27 cellular contexts compared by ENCODE assay signal in genomic region chr2:37532503-37532902, GRCh38.
"Had no signal": no experiment of that assay in that cellular context is flagged by ENCODE, and none has a peak within 500 bp of the region (broad histone marks: within the 10 kb centered on the region; RNA-seq: fewer than 3 reads in every experiment).

No MANE protein-coding gene starts in this region.

- FAIRE-seq: astrocyte, bronchial epithelial cell had no signal

- H3K27ac ChIP-seq: adrenal gland, body of pancreas, SJCRH30, SK-N-MC had no signal

- H3K27me3 ChIP-seq: adrenal gland, body of pancreas, MG63, SJCRH30 had no signal

- H3K9me3 ChIP-seq: adrenal gland, body of pancreas, MG63, SJCRH30 had no signal

- H3K4me1 ChIP-seq: adrenal gland, body of pancreas had no signal

- H3K27me3 Mint-ChIP-seq: activated T-cell treated with anti-CD3 and anti-CD28 coated beads, Interleukin-2, amount 50 U/mL, for 24 hours had no signal

- H3K4me3 ChIP-seq: adrenal gland, body of pancreas, MG63, SJCRH30, SK-N-MC had no signal

- H3K4me1 Mint-ChIP-seq: activated CD4-positive, alpha-beta T cell treated with anti-CD3 and anti-CD28 coated beads, Interleukin-2, amount 10 ng/mL, durations not matched to agents 24 days and 14 days had no signal

- ATAC-seq: activated CD8-positive, alpha-beta T cell treated with anti-CD3 and anti-CD28 coated beads, Interleukin-2, amount 10 ng/mL, durations not matched to agents 7 days and 5 days; activated naive CD4-positive, alpha-beta T cell treated with anti-CD3 and anti-CD28 coated beads, Interleukin-2, amount 50 U/mL, for 72 hours; body of pancreas; Panc1 had no signal

- H3K27ac Mint-ChIP-seq: activated CD4-positive, alpha-beta T cell treated with anti-CD3 and anti-CD28 coated beads, Interleukin-2, amount 10 ng/mL, durations not matched to agents 24 days and 14 days; activated CD8-positive, alpha-beta T cell treated with anti-CD3 and anti-CD28 coated beads, Interleukin-2, amount 10 ng/mL, durations not matched to agents 7 days and 5 days; activated naive CD4-positive, alpha-beta T cell treated with anti-CD3 and anti-CD28 coated beads for 36 hours; activated naive CD4-positive, alpha-beta T cell treated with anti-CD3 and anti-CD28 coated beads, Interleukin-2, amount 50 U/mL, for 72 hours; activated T-cell treated with anti-CD3 and anti-CD28 coated beads, Interleukin-2, amount 50 U/mL, for 24 hours had no signal

- H3K9me3 Mint-ChIP-seq: activated CD4-positive, alpha-beta T cell treated with anti-CD3 and anti-CD28 coated beads, Interleukin-2, amount 10 ng/mL, durations not matched to agents 24 days and 14 days; activated naive CD4-positive, alpha-beta T cell treated with anti-CD3 and anti-CD28 coated beads for 36 hours; activated naive CD4-positive, alpha-beta T cell treated with anti-CD3 and anti-CD28 coated beads, Interleukin-2, amount 50 U/mL, for 72 hours; activated T-cell treated with anti-CD3 and anti-CD28 coated beads, Interleukin-2, amount 50 U/mL, for 24 hours had no signal

- H3K36me3 ChIP-seq: adrenal gland, MG63, SJCRH30 had no signal

- H3K4me3 Mint-ChIP-seq: activated CD4-positive, alpha-beta T cell treated with anti-CD3 and anti-CD28 coated beads, Interleukin-2, amount 10 ng/mL, durations not matched to agents 24 days and 14 days; activated CD8-positive, alpha-beta T cell treated with anti-CD3 and anti-CD28 coated beads, Interleukin-2, amount 10 ng/mL, durations not matched to agents 7 days and 5 days; activated naive CD4-positive, alpha-beta T cell treated with anti-CD3 and anti-CD28 coated beads for 36 hours; activated T-cell treated with anti-CD3 and anti-CD28 coated beads, Interleukin-2, amount 50 U/mL, for 24 hours had no signal

- H3K36me3 Mint-ChIP-seq: activated naive CD4-positive, alpha-beta T cell treated with anti-CD3 and anti-CD28 coated beads, Interleukin-2, amount 50 U/mL, for 72 hours had no signal

- DNase-seq: activated CD4-positive, alpha-beta T cell treated with anti-CD3 and anti-CD28 coated beads, Interleukin-2, amount 10 ng/mL, durations not matched to agents 24 days and 14 days; activated CD4-positive, alpha-beta T cell treated with anti-CD3 and anti-CD28 coated beads, Interleukin-2, amount 50 U/mL, for 48 hours; activated CD8-positive, alpha-beta T cell treated with anti-CD3 and anti-CD28 coated beads, Interleukin-2, amount 10 ng/mL, durations not matched to agents 7 days and 5 days; activated gamma-delta T cell treated with Interleukin-2 at 50 U/mL for 16 hours; activated naive CD4-positive, alpha-beta T cell treated with anti-CD3 and anti-CD28 coated beads for 36 hours; activated T-cell treated with anti-CD3 and anti-CD28 coated beads, Interleukin-2, amount 50 U/mL, for 24 hours; adrenal gland; body of pancreas; caudate nucleus; cerebellar nuclear complex; MG63; NCI-H1048; NCI-H1105 treated with DMSO at 0.1 percent for 48 hours; NCI-H1436; NCI-H1694; NCI-H1930; NCI-H2081 treated with DMSO at 0.1 percent for 48 hours; NCI-H345; NCI-H524 treated with DMSO at 0.1 percent for 48 hours; SHP77; SJCRH30; T1000 had no signal
